In the genomic region with DNA sequence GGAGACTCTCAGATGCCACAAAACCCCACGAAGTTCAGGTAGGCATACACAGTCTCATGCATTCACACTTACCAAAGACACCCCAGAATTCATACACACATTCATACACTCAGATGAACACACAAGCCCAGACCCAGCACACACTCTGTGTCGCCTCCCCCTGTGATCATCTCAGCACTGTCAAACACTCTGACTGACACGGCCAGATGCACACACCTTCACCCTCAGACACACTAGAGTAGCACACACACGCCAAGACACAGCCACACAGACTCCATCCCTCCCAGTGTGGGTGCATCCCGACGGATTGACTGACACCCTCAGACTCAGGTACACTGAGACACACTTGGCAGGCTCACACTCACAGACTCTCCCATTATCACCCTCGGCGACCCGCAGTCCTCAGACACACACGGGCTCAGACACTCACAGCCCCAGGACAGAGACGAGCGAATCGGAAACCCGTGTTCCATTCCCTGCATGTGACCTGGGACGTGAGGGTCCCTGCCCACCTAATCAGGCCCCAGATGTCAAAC, we compare ENCODE assay signal across 12 cellular contexts. TPM values are rescaled to one million over a fixed set of nuclear protein-coding genes. Genes with fewer than 3 reads are reported as not detected.
DNase-seq lines count a peak whose midpoint lies in the region; ATAC-seq lines count a peak whose summit lies in the region.
"Had no signal": no experiment of that assay in that cellular context is flagged by ENCODE, and none has a peak within 500 bp of the region (broad histone marks: within the 10 kb centered on the region; RNA-seq: fewer than 3 reads in every experiment).

No MANE protein-coding gene starts in this region.

- H3K27me3 Mint-ChIP-seq in activated T-cell treated with anti-CD3 and anti-CD28 coated beads, Interleukin-2, amount 50 U/mL, for 24 hours, result peaks cover 64% of the 10 kb centered on the region
- peaks cover 58% of the 10 kb centered on the region for H3K27me3 Mint-ChIP-seq in activated T-helper 1 cell treated with anti-CD3 and anti-CD28 coated beads, Interleukin-12 subunit alpha, Interleukin-12 subunit beta, Interleukin-2, Interleukin-4 antibody, amounts not matched to agents 30 ng/mL and 10 ng/mL and 1 ng/mL, durations not matched to agents 14 hours and 24 hours and 36 hours (ENCODE audit: insufficient read depth)
- H3K27me3 Mint-ChIP-seq in stimulated activated naive B cell treated with anti-CD40 and anti-IgM and Interleukin-4, amounts not matched to agents 10 μg/mL and 1 μg/mL and 100 μg/mL, for 72 hours, result peaks cover 60 to 68% of the 10 kb centered on the region in 2 donors

- H3K4me3 ChIP-seq in iPS-20b (ENCODE audit: low read length), result peak overlapping the region; percentile 60; the same call in 1 of the 2 replicates

- intact Hi-C loops in activated T-helper 1 cell treated with anti-CD3 and anti-CD28 coated beads, Interleukin-12 subunit alpha, Interleukin-12 subunit beta, Interleukin-2, Interleukin-4 antibody, amounts not matched to agents 30 ng/mL and 10 ng/mL and 1 ng/mL, durations not matched to agents 14 hours and 24 hours and 36 hours (cut with micrococcal nuclease), result no loop called here

- no peaks in the 10 kb centered on the region for H3K36me3 Mint-ChIP-seq in activated T-cell treated with anti-CD3 and anti-CD28 coated beads, Interleukin-2, amount 50 U/mL, for 24 hours (ENCODE audit: low read depth)
- H3K36me3 Mint-ChIP-seq in activated T-helper 1 cell treated with anti-CD3 and anti-CD28 coated beads, Interleukin-12 subunit alpha, Interleukin-12 subunit beta, Interleukin-2, Interleukin-4 antibody, amounts not matched to agents 30 ng/mL and 10 ng/mL and 1 ng/mL, durations not matched to agents 14 hours and 24 hours and 36 hours (ENCODE audit: low read depth), result no peaks in the 10 kb centered on the region
- peaks cover 3 to 4% of the 10 kb centered on the region in 2 donors for H3K36me3 Mint-ChIP-seq in stimulated activated naive B cell treated with anti-CD40 and anti-IgM and Interleukin-4, amounts not matched to agents 10 μg/mL and 1 μg/mL and 100 μg/mL, for 72 hours

- peaks cover 5% of the 10 kb centered on the region; the same call in 1 of the 2 replicates for H3K9me3 ChIP-seq in iPS-20b (ENCODE audit: insufficient read depth, low read depth, low read length)

- H3K4me1 ChIP-seq in iPS-20b (ENCODE audit: insufficient read depth, low read length), result no peaks in the 10 kb centered on the region; the same call in 1 of the 2 replicates

- peak overlapping the region; percentile 53 for H3K4me3 Mint-ChIP-seq in activated T-cell treated with anti-CD3 and anti-CD28 coated beads, Interleukin-2, amount 50 U/mL, for 24 hours
- peak overlapping the region; percentile 12 for H3K4me3 Mint-ChIP-seq in activated T-helper 1 cell treated with anti-CD3 and anti-CD28 coated beads, Interleukin-12 subunit alpha, Interleukin-12 subunit beta, Interleukin-2, Interleukin-4 antibody, amounts not matched to agents 30 ng/mL and 10 ng/mL and 1 ng/mL, durations not matched to agents 14 hours and 24 hours and 36 hours
- H3K4me3 Mint-ChIP-seq in stimulated activated naive B cell treated with anti-CD40 and anti-IgM and Interleukin-4, amounts not matched to agents 10 μg/mL and 1 μg/mL and 100 μg/mL, for 72 hours, result peak overlapping the region; percentile 39 to 61

- no peak for DNase-seq in activated T-cell treated with anti-CD3 and anti-CD28 coated beads, Interleukin-2, amount 50 U/mL, for 24 hours
- DNase-seq in activated T-cell treated with anti-CD3 and anti-CD28 coated beads, Interleukin-2, amount 50 U/mL, for 1 hour, result no peak
- DNase-seq in activated T-helper 1 cell treated with anti-CD3 and anti-CD28 coated beads, Interleukin-12 subunit alpha, Interleukin-12 subunit beta, Interleukin-2, Interleukin-4 antibody, amounts not matched to agents 30 ng/mL and 10 ng/mL and 1 ng/mL, durations not matched to agents 14 hours and 24 hours and 36 hours (ENCODE audit: low spot score), result no peak
- DNase-seq in stimulated activated naive B cell treated with anti-CD40 and anti-IgM and Interleukin-4, amounts not matched to agents 10 μg/mL and 1 μg/mL and 100 μg/mL, for 72 hours, result no peak
- DNase-seq in AG08396 (ENCODE audit: low spot score) (no peak), UCSD-AML1 (lab: John Stamatoyannopoulos, UW; ENCODE audit: unreplicated experiment) (no peak)
- DNase-seq: mesenchymal stem cell; stimulated activated CD4-positive, alpha-beta T cell treated with anti-CD3 and anti-CD28 coated beads, Interleukin-1b, Interleukin-23, amount 100 ng/mL, for 48 hours; stimulated activated naive CD4-positive, alpha-beta T cell had no signal

- peaks cover 63% of the 10 kb centered on the region for H3K27me3 ChIP-seq in iPS-20b (ENCODE audit: insufficient read depth, low read length)

- H3K27ac Mint-ChIP-seq in activated T-cell treated with anti-CD3 and anti-CD28 coated beads, Interleukin-2, amount 50 U/mL, for 24 hours, result no peak overlapping the region
- H3K27ac Mint-ChIP-seq in activated T-helper 1 cell treated with anti-CD3 and anti-CD28 coated beads, Interleukin-12 subunit alpha, Interleukin-12 subunit beta, Interleukin-2, Interleukin-4 antibody, amounts not matched to agents 30 ng/mL and 10 ng/mL and 1 ng/mL, durations not matched to agents 14 hours and 24 hours and 36 hours, result no peak overlapping the region
- no peak overlapping the region for H3K27ac Mint-ChIP-seq in stimulated activated naive B cell treated with anti-CD40 and anti-IgM and Interleukin-4, amounts not matched to agents 10 μg/mL and 1 μg/mL and 100 μg/mL, for 72 hours

- H3K27ac ChIP-seq in iPS-20b (ENCODE audit: low read length), result no peak overlapping the region

- H3K36me3 ChIP-seq in iPS-20b (ENCODE audit: insufficient read depth, low read depth, low read length), result no peaks in the 10 kb centered on the region

- H3K9me3 Mint-ChIP-seq in activated T-cell treated with anti-CD3 and anti-CD28 coated beads, Interleukin-2, amount 50 U/mL, for 24 hours, result no peaks in the 10 kb centered on the region
- H3K9me3 Mint-ChIP-seq in activated T-helper 1 cell treated with anti-CD3 and anti-CD28 coated beads, Interleukin-12 subunit alpha, Interleukin-12 subunit beta, Interleukin-2, Interleukin-4 antibody, amounts not matched to agents 30 ng/mL and 10 ng/mL and 1 ng/mL, durations not matched to agents 14 hours and 24 hours and 36 hours, result no peaks in the 10 kb centered on the region
- H3K9me3 Mint-ChIP-seq in stimulated activated naive B cell treated with anti-CD40 and anti-IgM and Interleukin-4, amounts not matched to agents 10 μg/mL and 1 μg/mL and 100 μg/mL, for 72 hours, result peaks cover 2 to 5% of the 10 kb centered on the region in 2 donors

- no peak overlapping the region for H3K9ac ChIP-seq in iPS-20b (ENCODE audit: low read depth, low read length)

- ATAC-seq in stimulated activated naive B cell treated with anti-CD40 and anti-IgM and Interleukin-4, amounts not matched to agents 10 μg/mL and 1 μg/mL and 100 μg/mL, for 72 hours (replicated peaks), result no peak
- ATAC-seq in GM19023 (IDR thresholded peaks at IDR 0.05; ENCODE audit: unreplicated experiment), result no peak

- H3K4me1 Mint-ChIP-seq in activated T-cell treated with anti-CD3 and anti-CD28 coated beads, Interleukin-2, amount 50 U/mL, for 24 hours (ENCODE audit: low read depth), result peaks cover 10% of the 10 kb centered on the region
- no peaks in the 10 kb centered on the region for H3K4me1 Mint-ChIP-seq in activated T-helper 1 cell treated with anti-CD3 and anti-CD28 coated beads, Interleukin-12 subunit alpha, Interleukin-12 subunit beta, Interleukin-2, Interleukin-4 antibody, amounts not matched to agents 30 ng/mL and 10 ng/mL and 1 ng/mL, durations not matched to agents 14 hours and 24 hours and 36 hours (ENCODE audit: low read depth)
- H3K4me1 Mint-ChIP-seq in stimulated activated naive B cell treated with anti-CD40 and anti-IgM and Interleukin-4, amounts not matched to agents 10 μg/mL and 1 μg/mL and 100 μg/mL, for 72 hours, result peaks cover 10 to 14% of the 10 kb centered on the region in 2 donors

RNA-seq across cellular contexts. Expression of a gene that starts 0.9 kb away (rescaled TPM):
- not detected in 2 replicates for total RNA-seq in activated T-helper 1 cell treated with anti-CD3 and anti-CD28 coated beads, Interleukin-12 subunit alpha, Interleukin-12 subunit beta, Interleukin-2, Interleukin-4 antibody, amounts not matched to agents 30 ng/mL and 10 ng/mL and 1 ng/mL, durations not matched to agents 14 hours and 24 hours and 36 hours
- total RNA-seq: epithelial cell of proximal tubule had no signal
